Comparison of ENCODE assay signal across 11 cellular contexts in the genomic region with DNA sequence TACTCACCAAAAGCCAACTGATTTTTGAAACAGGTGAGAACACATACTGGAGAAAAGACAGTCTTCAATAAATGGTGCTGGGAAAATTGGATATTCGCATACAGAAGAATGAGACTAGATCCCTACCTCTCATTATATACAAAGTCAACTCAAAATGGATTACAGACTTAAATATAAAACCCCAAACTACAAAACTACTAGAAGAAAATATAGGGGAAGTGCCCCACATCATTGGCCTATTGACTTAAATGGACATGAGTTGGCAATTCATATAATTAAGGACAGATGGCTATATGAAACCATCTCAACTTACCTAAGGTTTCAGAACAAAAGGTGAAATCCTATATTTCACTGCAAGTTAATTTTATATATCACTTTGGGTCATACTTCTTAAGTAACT.
"Had no signal": no experiment of that assay in that cellular context is flagged by ENCODE, and none has a peak within 500 bp of the region (broad histone marks: within the 10 kb centered on the region; RNA-seq: fewer than 3 reads in every experiment).

No MANE protein-coding gene starts in this region.

- H3K36me3 ChIP-seq: HAP-1 had no signal

- H3K9me3 ChIP-seq: HAP-1 had no signal

- H2AFZ ChIP-seq: GM23248, GM23338 had no signal

- ATAC-seq: GM23338, HCT116 had no signal

- DNase-seq: GM23248, GOT3, H7, H9, HCEC 1CT, HFFc6 had no signal

- H3K9ac ChIP-seq: GM23248 had no signal

- H3K4me2 ChIP-seq: GM23338 had no signal

- FAIRE-seq: H1, H54 had no signal

- H3K4me1 ChIP-seq: HAP-1 had no signal

- H3K4me3 ChIP-seq: GM23248, GM23338, HAP-1 had no signal

- H3K27ac ChIP-seq: GM23248 had no signal
